ENCODE assay signal across 30 cellular contexts in the genomic region with DNA sequence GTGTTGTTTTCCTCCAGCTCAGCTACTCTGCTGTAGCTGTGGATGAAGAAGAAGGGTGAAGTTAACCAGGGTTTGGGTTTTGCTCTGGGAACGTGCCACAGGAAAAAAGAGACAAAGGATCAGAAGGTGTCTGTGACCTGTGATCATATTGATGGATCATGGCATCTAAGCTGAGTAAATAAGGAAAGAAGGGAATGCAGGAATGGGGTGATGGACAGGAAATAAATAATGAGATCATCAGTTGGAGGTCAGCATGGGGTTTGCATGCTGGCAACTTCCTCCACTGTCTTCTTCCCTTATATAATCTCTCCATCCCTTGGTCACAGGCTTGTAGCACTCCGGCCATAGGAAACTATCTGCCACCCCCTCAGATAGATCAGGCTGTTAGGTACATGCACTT.
"Had no signal": no experiment of that assay in that cellular context is flagged by ENCODE, and none has a peak within 500 bp of the region (broad histone marks: within the 10 kb centered on the region; RNA-seq: fewer than 3 reads in every experiment).

No MANE protein-coding gene starts in this region.

- H3K27ac ChIP-seq: colonic mucosa, epithelial cell of prostate, gastrocnemius medialis, ovary, psoas muscle, sigmoid colon, thoracic aorta, tibial nerve, upper lobe of left lung had no signal

- H3K27me3 ChIP-seq: colonic mucosa, gastrocnemius medialis, ovary, sigmoid colon, tibial nerve, upper lobe of left lung had no signal

- FAIRE-seq: endometrium, keratinocyte, urothelium cell line had no signal

- H3K36me3 Mint-ChIP-seq: mesothelial cell of epicardium; naive B cell; stimulated activated memory B cell treated with anti-CD40 and anti-IgM and Interleukin-4, amounts not matched to agents 10 μg/mL and 1 μg/mL and 100 μg/mL, for 72 hours had no signal

- H3K27me3 Mint-ChIP-seq: dendritic cell treated with granulocyte-macrophage colony-stimulating factor and Interleukin-4, amounts not matched to agents 40 ng/mL and 50 ng/mL, for 4 days; naive B cell; stimulated activated memory B cell treated with anti-CD40 and anti-IgM and Interleukin-4, amounts not matched to agents 10 μg/mL and 1 μg/mL and 100 μg/mL, for 72 hours had no signal

- H3K27ac Mint-ChIP-seq: dendritic cell treated with granulocyte-macrophage colony-stimulating factor and Interleukin-4, amounts not matched to agents 40 ng/mL and 50 ng/mL, for 4 days; effector memory CD8-positive, alpha-beta T cell; mesothelial cell of epicardium; naive B cell; nephron; stimulated activated memory B cell treated with anti-CD40 and anti-IgM and Interleukin-4, amounts not matched to agents 10 μg/mL and 1 μg/mL and 100 μg/mL, for 72 hours had no signal

- H3K4me3 ChIP-seq: colonic mucosa, gastrocnemius medialis, lung, mucosa of descending colon, ovary, psoas muscle, sigmoid colon, thoracic aorta, tibial nerve, upper lobe of left lung had no signal

- DNase-seq: colonic mucosa; effector memory CD8-positive, alpha-beta T cell; foreskin fibroblast; gastrocnemius medialis; head of caudate nucleus; mesenchymal stem cell; mucosa of descending colon; naive B cell; nucleus accumbens; ovary; posterior cingulate gyrus; psoas muscle; right cardiac atrium; sigmoid colon; stimulated activated CD4-positive, alpha-beta T cell treated with anti-CD3 and anti-CD28 coated beads, Interleukin-2, amount 100 ng/mL, for 24 hours; stimulated activated CD4-positive, alpha-beta T cell treated with anti-CD3 and anti-CD28 coated beads, Interleukin-4, amount 100 ng/mL, for 24 hours; stimulated activated naive CD8-positive, alpha-beta T cell treated with anti-CD3 and anti-CD28 coated beads, Interleukin-15, Interleukin-2, amounts not matched to agents 100 U/mL and 50 U/mL, for 24 hours; substantia nigra; upper lobe of left lung had no signal

- H3K9me3 ChIP-seq: colonic mucosa, gastrocnemius medialis, mucosa of descending colon, ovary, psoas muscle, thoracic aorta, tibial nerve, upper lobe of left lung had no signal

- H3K36me3 ChIP-seq: colonic mucosa, gastrocnemius medialis, ovary, sigmoid colon, tibial nerve, upper lobe of left lung had no signal

- H3K4me1 Mint-ChIP-seq: mesothelial cell of epicardium; naive B cell; nephron; stimulated activated memory B cell treated with anti-CD40 and anti-IgM and Interleukin-4, amounts not matched to agents 10 μg/mL and 1 μg/mL and 100 μg/mL, for 72 hours had no signal

- H3K9me3 Mint-ChIP-seq: dendritic cell treated with granulocyte-macrophage colony-stimulating factor and Interleukin-4, amounts not matched to agents 40 ng/mL and 50 ng/mL, for 4 days; effector memory CD8-positive, alpha-beta T cell; nephron had no signal

- H3K4me3 Mint-ChIP-seq: dendritic cell treated with granulocyte-macrophage colony-stimulating factor and Interleukin-4, amounts not matched to agents 40 ng/mL and 50 ng/mL, for 4 days; effector memory CD8-positive, alpha-beta T cell; mesothelial cell of epicardium; naive B cell; nephron; stimulated activated memory B cell treated with anti-CD40 and anti-IgM and Interleukin-4, amounts not matched to agents 10 μg/mL and 1 μg/mL and 100 μg/mL, for 72 hours had no signal

- H3K4me1 ChIP-seq: colonic mucosa, gastrocnemius medialis, psoas muscle, sigmoid colon, tibial nerve, upper lobe of left lung had no signal
